Comparison of ENCODE assay signal across 8 cellular contexts in genomic region chr1:155052412-155053400, GRCh38. TPM values are rescaled to one million over a fixed set of nuclear protein-coding genes. Genes with fewer than 3 reads are reported as not detected.
A peak's percentile ranks its signal among the peaks of the same experiment; 100 is the strongest.
DNase-seq lines count a peak whose midpoint lies in the region; ATAC-seq and FAIRE-seq lines count a peak whose summit lies in the region.

No MANE protein-coding gene starts in this region.

- H3K4me3 ChIP-seq in mesendoderm (ENCODE audit: low read length), result no peak overlapping the region

- no peak for ATAC-seq in central memory CD8-positive, alpha-beta T cell (replicated peaks; ENCODE audit: extremely low read depth, poor library complexity, severe bottlenecking)

- no peak overlapping the region for H4K5ac ChIP-seq in mesendoderm (ENCODE audit: low read length)

- H3K27ac Mint-ChIP-seq in central memory CD8-positive, alpha-beta T cell (ENCODE audit: low read depth), result no peak overlapping the region

- no peaks in the 10 kb centered on the region for H3K9me3 Mint-ChIP-seq in central memory CD8-positive, alpha-beta T cell

- H2BK5ac ChIP-seq in mesendoderm (ENCODE audit: low read length), result no peak overlapping the region

- H4K8ac ChIP-seq in mesendoderm (ENCODE audit: low read depth, low read length), result no peak overlapping the region

- no peak overlapping the region for H2BK120ac ChIP-seq in mesendoderm (ENCODE audit: low read depth, low read length)

- no peak overlapping the region for H3K23ac ChIP-seq in mesendoderm (ENCODE audit: low read length)

- no peak overlapping the region for H3K27ac ChIP-seq in mesendoderm (ENCODE audit: low read depth, low read length)

- no peaks in the 10 kb centered on the region for H3K27me3 ChIP-seq in mesendoderm (ENCODE audit: insufficient read depth, low read length, poor library complexity)

- no peak for FAIRE-seq in urothelium cell line (lab: Jason Lieb, UNC)

- peak overlapping the region; percentile 73 for H3K4me2 ChIP-seq in mesendoderm (ENCODE audit: low read length)

- H3K27me3 Mint-ChIP-seq in central memory CD8-positive, alpha-beta T cell, result no peaks in the 10 kb centered on the region

- no peak overlapping the region for H3K4ac ChIP-seq in mesendoderm (ENCODE audit: low read depth, low read length)

- H2BK15ac ChIP-seq in mesendoderm (replicated peaks; ENCODE audit: low read depth), result no peak overlapping the region

- peaks cover 6% of the 10 kb centered on the region for H3K4me1 ChIP-seq in mesendoderm (ENCODE audit: control insufficient read depth, low read depth, low read length)

- peak overlapping the region; percentile 83 for H3K4me3 Mint-ChIP-seq in central memory CD8-positive, alpha-beta T cell

- WGBS in mesendoderm (ENCODE audit: extremely low coverage, insufficient coverage, low lambda C conversion rate), result no CpG with 5 or more reads among the region's 13 CpGs

- H3K36me3 Mint-ChIP-seq in central memory CD8-positive, alpha-beta T cell (ENCODE audit: insufficient read depth), result peaks cover 8% of the 10 kb centered on the region

- no peak overlapping the region for H3K56ac ChIP-seq in mesendoderm (ENCODE audit: low read length)

- no peak overlapping the region for H2AK5ac ChIP-seq in mesendoderm (ENCODE audit: low read length)

- no peak overlapping the region for H3K18ac ChIP-seq in mesendoderm (ENCODE audit: low read length)

- H3K36me3 ChIP-seq in mesendoderm (ENCODE audit: control insufficient read depth, insufficient read depth, low read length), result no peaks in the 10 kb centered on the region

- H3K79me2 ChIP-seq in mesendoderm (ENCODE audit: control insufficient read depth, insufficient read depth, low read length), result no peaks in the 10 kb centered on the region

- no peak overlapping the region for H3K9ac ChIP-seq in mesendoderm (ENCODE audit: low read length)

- peaks cover 22% of the 10 kb centered on the region for H3K4me1 Mint-ChIP-seq in central memory CD8-positive, alpha-beta T cell

- peak in 4 of 6 experiments; percentile 6 to 48 (median 16) for DNase-seq in stimulated activated naive CD4-positive, alpha-beta T cell (lab: John Stamatoyannopoulos, UW)
- DNase-seq in stimulated activated naive CD4-positive, alpha-beta T cell treated with Interleukin-2 at 50 U/mL for 16 hours (lab: John Stamatoyannopoulos, UW), result no peak
- DNase-seq in RKO (ENCODE audit: low spot score) (peak; percentile 70), mesendoderm (no peak), urothelium cell line (ENCODE audit: low spot score) (peak; percentile 44), SK-N-DZ (ENCODE audit: low spot score) (no peak), DMS114 treated with DMSO at 0.1 percent for 48 hours (lab: John Stamatoyannopoulos, UW; ENCODE audit: unreplicated experiment) (no peak)
- DNase-seq in central memory CD8-positive, alpha-beta T cell (ENCODE audit: low spot score in 2 of 2), result no peak

- H3K79me1 ChIP-seq in mesendoderm (ENCODE audit: low read length), result no peaks in the 10 kb centered on the region

RNA-seq across cellular contexts. Expression of gene ADAM15, which starts 1.6 kb away (rescaled TPM):
- 12.2 TPM for polyA plus RNA-seq in mesendoderm (2013, experiment 1 of 2)
- polyA plus RNA-seq in mesendoderm (2013, experiment 2 of 2), result 12.2 TPM
- polyA plus RNA-seq in SK-N-DZ (2014; cell fraction: cytosol; rRNA removed), result 55.4 and 55.5 TPM in 2 replicates
- polyA plus RNA-seq in SK-N-DZ (2014; cell fraction: nucleus; rRNA removed), result 227 and 243 TPM in 2 replicates

RNA-seq across cellular contexts. Expression of gene EFNA4, which starts 10.8 kb away (rescaled TPM):
- polyA plus RNA-seq in mesendoderm (2013, experiment 1 of 2), result 16.0 TPM
- 14.9 TPM for polyA plus RNA-seq in mesendoderm (2013, experiment 2 of 2)
- 12.7 and 13.3 TPM in 2 replicates for polyA plus RNA-seq in SK-N-DZ (2014; cell fraction: cytosol; rRNA removed)
- polyA plus RNA-seq in SK-N-DZ (2014; cell fraction: nucleus; rRNA removed), result 9.2 and 10.1 TPM in 2 replicates

RNA-seq across cellular contexts. Expression of gene DCST1, which starts 19.1 kb away (rescaled TPM):
- not detected for polyA plus RNA-seq in mesendoderm (2013, experiment 1 of 2)
- not detected for polyA plus RNA-seq in mesendoderm (2013, experiment 2 of 2)
- 0.05 TPM in 1 of 2 replicates, not detected in the other for polyA plus RNA-seq in SK-N-DZ (2014; cell fraction: cytosol; rRNA removed)
- polyA plus RNA-seq in SK-N-DZ (2014; cell fraction: nucleus; rRNA removed), result not detected in 2 replicates

RNA-seq across cellular contexts. Expression of gene DCST2, which starts 19.1 kb away (rescaled TPM):
- polyA plus RNA-seq in mesendoderm (2013, experiment 1 of 2), result 0.03 TPM
- 0.03 TPM for polyA plus RNA-seq in mesendoderm (2013, experiment 2 of 2)
- 0.28 TPM in 1 of 2 replicates, not detected in the other for polyA plus RNA-seq in SK-N-DZ (2014; cell fraction: cytosol; rRNA removed)
- polyA plus RNA-seq in SK-N-DZ (2014; cell fraction: nucleus; rRNA removed), result 0.19 and 2.3 TPM in 2 replicates

RNA-seq across cellular contexts. Expression of gene EFNA3, which starts 25.9 kb away (rescaled TPM):
- 11.2 TPM for polyA plus RNA-seq in mesendoderm (2013, experiment 1 of 2)
- 10.3 TPM for polyA plus RNA-seq in mesendoderm (2013, experiment 2 of 2)
- polyA plus RNA-seq in SK-N-DZ (2014; cell fraction: cytosol; rRNA removed), result 13.3 and 15.9 TPM in 2 replicates
- 10.2 and 10.5 TPM in 2 replicates for polyA plus RNA-seq in SK-N-DZ (2014; cell fraction: nucleus; rRNA removed)

Comparison
In these comparisons a context has a peak if more than half of its experiments do, and no peak if none do; other contexts are left out.
1. DNase-seq: peak in stimulated activated naive CD4-positive, alpha-beta T cell (4 of 6), RKO (single experiment) and urothelium cell line (single experiment); none in stimulated activated naive CD4-positive, alpha-beta T cell treated with Interleukin-2 at 50 U/mL for 16 hours (single experiment), central memory CD8-positive, alpha-beta T cell (0 of 2), mesendoderm (single experiment), SK-N-DZ (single experiment) and DMS114 treated with DMSO at 0.1 percent for 48 hours (single experiment).